ENCODE assay signal across 1 cellular context in the genomic region with DNA sequence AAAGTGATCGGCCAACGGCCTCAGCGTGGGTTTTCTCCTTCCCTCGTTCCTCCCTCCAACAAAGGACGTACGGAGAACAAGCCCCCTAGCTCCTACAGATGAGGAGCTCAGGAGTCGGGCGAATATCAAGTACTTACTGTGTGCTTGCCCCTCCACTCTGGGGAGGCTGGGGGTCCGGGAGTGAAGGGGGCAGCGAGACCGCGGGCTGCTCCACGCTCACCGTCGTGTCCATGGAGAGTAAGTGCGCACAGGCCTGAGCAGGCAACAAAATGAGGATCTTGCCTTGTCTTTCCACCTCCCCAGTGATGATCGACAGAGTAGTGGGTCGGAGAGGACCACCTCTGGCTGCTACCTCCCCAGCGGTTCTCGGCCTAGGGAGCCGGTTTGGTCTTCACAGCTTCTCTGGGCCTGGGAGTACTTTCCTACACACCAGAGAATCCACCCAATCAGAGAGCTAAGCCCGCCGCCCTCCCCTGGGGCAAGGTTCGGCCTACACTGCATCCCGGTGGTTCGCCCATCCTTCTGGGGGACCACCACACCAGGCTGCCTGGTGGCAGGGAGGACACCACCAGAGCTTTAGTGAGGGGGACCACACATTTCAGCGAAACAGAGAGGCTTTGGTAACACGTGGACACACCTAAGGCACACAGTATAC.
TF ChIP-seq lines count a peak whose summit lies in the region.

No MANE protein-coding gene starts in this region.

TF ChIP-seq in endothelial cell of umbilical vein, 7 proteins besides CTCF, POLR2A, EP300 and RAD21 (continued from another document):
- TF ChIP-seq GATA2 (IDR thresholded peaks at IDR 0.05; ENCODE audit: insufficient read depth, insufficient read length, low read depth, low read length) (no peak), MYC (IDR thresholded peaks at IDR 0.05; ENCODE audit: low read depth, low read length) (no peak), FOS (IDR thresholded peaks at IDR 0.05; ENCODE audit: borderline replicate concordance, insufficient read depth, low read length) (no peak)
- TF ChIP-seq, protein P1, sequence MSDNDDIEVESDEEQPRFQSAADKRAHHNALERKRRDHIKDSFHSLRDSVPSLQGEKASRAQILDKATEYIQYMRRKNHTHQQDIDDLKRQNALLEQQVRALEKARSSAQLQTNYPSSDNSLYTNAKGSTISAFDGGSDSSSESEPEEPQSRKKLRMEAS (IDR thresholded peaks at IDR 0.05; ENCODE audit: insufficient read depth, insufficient read length): no peak
